Comparison of ENCODE assay signal across 31 cellular contexts in genomic region chr1:228023294-228023639, GRCh38. TPM values are rescaled to one million over a fixed set of nuclear protein-coding genes. Genes with fewer than 3 reads are reported as not detected.
"Had no signal": no experiment of that assay in that cellular context is flagged by ENCODE, and none has a peak within 500 bp of the region (broad histone marks: within the 10 kb centered on the region; RNA-seq: fewer than 3 reads in every experiment).

No MANE protein-coding gene starts in this region.

- H3K9me3 ChIP-seq: suprapubic skin, testis, thoracic aorta, thyroid gland, tibial artery, transverse colon, upper lobe of left lung, upper lobe of right lung, vagina had no signal

- DNase-seq: stimulated activated CD4-positive, alpha-beta T cell treated with anti-CD3 and anti-CD28 coated beads, Interleukin-2, amount 100 ng/mL, for 48 hours; stimulated activated CD4-positive, alpha-beta T cell treated with anti-CD3 and anti-CD28 coated beads, Interleukin-4, amount 100 ng/mL, for 1 hour; stimulated activated CD4-positive, alpha-beta T cell treated with anti-CD3 and anti-CD28 coated beads, Interleukin-4, amount 100 ng/mL, for 24 hours; stimulated activated CD4-positive, alpha-beta T cell treated with anti-CD3 and anti-CD28 coated beads, Interleukin-4, amount 100 ng/mL, for 4 hours; stimulated activated CD8-positive, alpha-beta memory T cell treated with anti-CD3 and anti-CD28 coated beads, Interleukin-4, amount 100 ng/mL, for 48 hours; stimulated activated naive B cell treated with anti-CD40 and anti-IgM and Interleukin-4, amounts not matched to agents 10 μg/mL and 1 μg/mL and 100 μg/mL, for 72 hours; stimulated activated naive CD4-positive, alpha-beta T cell; stimulated activated naive CD4-positive, alpha-beta T cell treated with Interleukin-2 at 50 U/mL for 16 hours; stimulated activated naive CD8-positive, alpha-beta T cell treated with anti-CD3 and anti-CD28 coated beads, Interleukin-15, amount 100 ng/mL, for 72 hours; stimulated activated naive CD8-positive, alpha-beta T cell treated with anti-CD3 and anti-CD28 coated beads, Interleukin-15, Interleukin-2, amounts not matched to agents 100 U/mL and 50 U/mL, for 24 hours; stomach; substantia nigra; testis; tibial artery; transverse colon; trophoblast cell; uterus had no signal

- H3K4me3 ChIP-seq: stomach, suprapubic skin, testis, thoracic aorta, thyroid gland, tibial artery, tibial nerve, transverse colon, upper lobe of left lung, upper lobe of right lung, uterus, vagina had no signal

- H3K27me3 Mint-ChIP-seq: stimulated activated memory B cell treated with anti-CD40 and anti-IgM and Interleukin-4, amounts not matched to agents 10 μg/mL and 1 μg/mL and 100 μg/mL, for 72 hours had no signal

- H3K4me1 Mint-ChIP-seq: stimulated activated effector memory CD8-positive, alpha-beta T cell treated with anti-CD3 and anti-CD28 coated beads, Interleukin-12 subunit alpha, Interleukin-12 subunit beta, amount 100 ng/mL, for 72 hours; stimulated activated memory B cell treated with anti-CD40 and anti-IgM and Interleukin-4, amounts not matched to agents 10 μg/mL and 1 μg/mL and 100 μg/mL, for 72 hours; stimulated activated naive B cell treated with anti-CD40 and anti-IgM and Interleukin-4, amounts not matched to agents 10 μg/mL and 1 μg/mL and 100 μg/mL, for 72 hours; stimulated activated naive CD8-positive, alpha-beta T cell treated with anti-CD3 and anti-CD28 coated beads, Interleukin-15, amount 100 ng/mL, for 72 hours had no signal

- H3K36me3 ChIP-seq: stomach, suprapubic skin, thoracic aorta, thyroid gland, tibial artery, tibial nerve, transverse colon, upper lobe of left lung, upper lobe of right lung, uterus, vagina had no signal

- H3K36me3 Mint-ChIP-seq: stimulated activated effector memory CD8-positive, alpha-beta T cell treated with anti-CD3 and anti-CD28 coated beads, Interleukin-12 subunit alpha, Interleukin-12 subunit beta, amount 100 ng/mL, for 72 hours; stimulated activated memory B cell treated with anti-CD40 and anti-IgM and Interleukin-4, amounts not matched to agents 10 μg/mL and 1 μg/mL and 100 μg/mL, for 72 hours; stimulated activated naive B cell treated with anti-CD40 and anti-IgM and Interleukin-4, amounts not matched to agents 10 μg/mL and 1 μg/mL and 100 μg/mL, for 72 hours; type B pancreatic cell had no signal

- H3K27me3 ChIP-seq: stomach, suprapubic skin, testis, thyroid gland, tibial artery, tibial nerve, transverse colon, upper lobe of left lung, upper lobe of right lung, uterus, vagina had no signal

- ATAC-seq: stimulated activated effector memory CD8-positive, alpha-beta T cell treated with anti-CD3 and anti-CD28 coated beads, Interleukin-12 subunit alpha, Interleukin-12 subunit beta, amount 100 ng/mL, for 72 hours; stimulated activated memory B cell treated with anti-CD40 and anti-IgM and Interleukin-4, amounts not matched to agents 10 μg/mL and 1 μg/mL and 100 μg/mL, for 72 hours; stimulated activated naive B cell treated with anti-CD40 and anti-IgM and Interleukin-4, amounts not matched to agents 10 μg/mL and 1 μg/mL and 100 μg/mL, for 72 hours; stimulated activated naive CD8-positive, alpha-beta T cell treated with anti-CD3 and anti-CD28 coated beads, Interleukin-15, Interleukin-2, amounts not matched to agents 100 U/mL and 50 U/mL, for 24 hours; upper lobe of right lung had no signal

- H3K27ac ChIP-seq: stomach, suprapubic skin, testis, thoracic aorta, thyroid gland, tibial artery, tibial nerve, transverse colon, upper lobe of left lung, upper lobe of right lung, uterus, vagina had no signal

- H3K4me3 Mint-ChIP-seq: stimulated activated effector memory CD8-positive, alpha-beta T cell treated with anti-CD3 and anti-CD28 coated beads, Interleukin-12 subunit alpha, Interleukin-12 subunit beta, amount 100 ng/mL, for 72 hours; stimulated activated memory B cell treated with anti-CD40 and anti-IgM and Interleukin-4, amounts not matched to agents 10 μg/mL and 1 μg/mL and 100 μg/mL, for 72 hours; stimulated activated naive B cell treated with anti-CD40 and anti-IgM and Interleukin-4, amounts not matched to agents 10 μg/mL and 1 μg/mL and 100 μg/mL, for 72 hours; stimulated activated naive CD8-positive, alpha-beta T cell treated with anti-CD3 and anti-CD28 coated beads, Interleukin-15, amount 100 ng/mL, for 72 hours; stimulated activated naive CD8-positive, alpha-beta T cell treated with anti-CD3 and anti-CD28 coated beads, Interleukin-15, Interleukin-2, amounts not matched to agents 100 ng/mL and 50 ng/mL, for 24 hours; type B pancreatic cell had no signal

- H3K9me3 Mint-ChIP-seq: stimulated activated effector memory CD8-positive, alpha-beta T cell treated with anti-CD3 and anti-CD28 coated beads, Interleukin-12 subunit alpha, Interleukin-12 subunit beta, amount 100 ng/mL, for 72 hours; stimulated activated naive CD8-positive, alpha-beta T cell treated with anti-CD3 and anti-CD28 coated beads, Interleukin-15, amount 100 ng/mL, for 72 hours; stimulated activated naive CD8-positive, alpha-beta T cell treated with anti-CD3 and anti-CD28 coated beads, Interleukin-15, Interleukin-2, amounts not matched to agents 100 ng/mL and 50 ng/mL, for 24 hours; type B pancreatic cell had no signal

- H3K4me1 ChIP-seq: stomach, suprapubic skin, testis, thyroid gland, tibial artery, tibial nerve, transverse colon, upper lobe of right lung, uterus, vagina had no signal

- H3K27ac Mint-ChIP-seq: stimulated activated effector memory CD8-positive, alpha-beta T cell treated with anti-CD3 and anti-CD28 coated beads, Interleukin-12 subunit alpha, Interleukin-12 subunit beta, amount 100 ng/mL, for 72 hours; stimulated activated memory B cell treated with anti-CD40 and anti-IgM and Interleukin-4, amounts not matched to agents 10 μg/mL and 1 μg/mL and 100 μg/mL, for 72 hours; stimulated activated naive B cell treated with anti-CD40 and anti-IgM and Interleukin-4, amounts not matched to agents 10 μg/mL and 1 μg/mL and 100 μg/mL, for 72 hours; stimulated activated naive CD8-positive, alpha-beta T cell treated with anti-CD3 and anti-CD28 coated beads, Interleukin-15, amount 100 ng/mL, for 72 hours; stimulated activated naive CD8-positive, alpha-beta T cell treated with anti-CD3 and anti-CD28 coated beads, Interleukin-15, Interleukin-2, amounts not matched to agents 100 ng/mL and 50 ng/mL, for 24 hours; type B pancreatic cell had no signal

RNA-seq across cellular contexts. Expression of gene WNT3A, which starts 16.5 kb away (rescaled TPM):
- total RNA-seq: stomach, subcutaneous adipose tissue, temporal lobe, thoracic aorta, thyroid gland, tibial nerve, transverse colon, urinary bladder, uterus, vagina had no signal
- polyA plus RNA-seq: urinary bladder had no signal
